Comparison of ENCODE assay signal across 20 cellular contexts in the genomic region with DNA sequence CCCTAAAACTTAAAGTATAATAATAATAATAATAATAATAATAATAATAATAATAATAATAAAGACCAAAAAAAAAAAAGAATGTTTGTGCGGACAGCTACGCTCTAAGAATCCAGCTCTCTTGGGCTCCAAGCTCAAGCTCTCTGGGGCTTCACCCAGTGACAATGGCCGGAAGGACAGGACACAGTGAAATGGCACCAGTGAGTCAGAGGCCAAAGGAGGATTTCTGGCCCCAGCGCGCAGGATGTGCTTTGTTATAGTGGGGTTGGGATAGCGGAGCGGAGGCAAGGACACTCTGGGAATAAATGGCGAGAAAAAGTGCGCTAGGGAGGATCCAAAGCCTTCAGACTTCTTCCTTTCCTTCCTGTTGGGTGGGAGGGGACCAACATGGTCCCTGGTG.
"Had no signal": no experiment of that assay in that cellular context is flagged by ENCODE, and none has a peak within 500 bp of the region (broad histone marks: within the 10 kb centered on the region; RNA-seq: fewer than 3 reads in every experiment).

No MANE protein-coding gene starts in this region.

- DNase-seq: Kasumi-1, NCI-H1048, NCI-H1105, NCI-H1417, NCI-H1436 treated with DMSO at 0.1 percent for 48 hours, NCI-H1694, NCI-H187 treated with DMSO at 0.1 percent for 48 hours, NCI-H2029 treated with DMSO at 0.1 percent for 48 hours, NCI-H2171 treated with DMSO at 0.1 percent for 48 hours, NCI-H345, NCI-H446 treated with DMSO at 0.1 percent for 48 hours, NCI-H524, NCI-H526 treated with DMSO at 0.1 percent for 48 hours, NCI-H774, SIG-M5 had no signal

- H3K4me3 ChIP-seq: K562, SJSA1, SK-N-MC had no signal

- H3K9me3 ChIP-seq: SJSA1 had no signal

- ATAC-seq: K562, Right ventricle myocardium inferior had no signal

- H3K27ac ChIP-seq: KMS-11, SJSA1, SK-N-MC had no signal

- H3K36me3 ChIP-seq: SJSA1 had no signal
